ENCODE assay signal across 11 cellular contexts in the genomic region with DNA sequence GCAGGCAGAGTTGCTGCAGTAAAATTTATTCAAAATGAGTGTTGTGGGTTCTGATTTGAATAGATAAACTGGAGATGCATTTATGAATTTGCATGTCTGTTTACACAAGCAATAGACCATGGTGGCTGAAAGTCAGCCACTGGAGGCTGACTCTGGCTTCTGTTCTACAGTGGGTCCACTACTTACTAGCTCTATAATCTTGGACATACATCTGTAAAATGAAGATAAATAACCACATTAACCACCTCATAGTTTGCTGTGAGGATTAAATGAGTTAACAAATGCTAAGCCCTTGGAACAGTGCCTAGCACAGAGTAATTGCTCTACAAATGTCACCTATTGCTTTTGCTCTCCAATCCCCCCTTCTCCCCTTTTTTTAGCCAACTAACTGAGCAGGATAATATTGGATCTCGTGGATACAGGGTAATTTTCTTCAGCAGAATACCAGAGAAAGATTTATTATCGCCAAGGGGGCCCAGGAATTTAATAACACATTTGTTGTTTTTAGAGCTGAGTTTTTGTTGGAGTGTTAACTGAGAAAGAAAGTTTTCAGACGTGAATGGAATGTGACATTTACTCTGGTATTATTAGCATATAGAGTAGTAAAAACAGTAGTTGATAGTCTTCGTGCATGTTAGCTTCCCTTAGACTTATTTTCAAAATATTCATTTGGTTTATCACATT. TPM values are rescaled to one million over a fixed set of nuclear protein-coding genes. Genes with fewer than 3 reads are reported as not detected.
DNase-seq lines count a peak whose midpoint lies in the region; ATAC-seq, FAIRE-seq and TF ChIP-seq lines count a peak whose summit lies in the region.
"Had no signal": no experiment of that assay in that cellular context is flagged by ENCODE, and none has a peak within 500 bp of the region (broad histone marks: within the 10 kb centered on the region; RNA-seq: fewer than 3 reads in every experiment).

No MANE protein-coding gene starts in this region.

- no peak overlapping the region for H3K27ac Mint-ChIP-seq in glutamatergic neuron (ENCODE audit: unreplicated experiment)

- in situ Hi-C loops in KBM-7 (cut with MboI; ENCODE audit: low pct_unique_long_range_greater_than_20kb, low sequenced_read_pairs), result no loop called here

- peaks cover 5% of the 10 kb centered on the region for H3K36me3 Mint-ChIP-seq in glutamatergic neuron (ENCODE audit: unreplicated experiment)

- FAIRE-seq in RCC 7860 (lab: Jason Lieb, UNC), result no peak
- FAIRE-seq: H54 had no signal

- H3K36me3 ChIP-seq in GM06990 (ENCODE audit: control insufficient read depth, insufficient read depth, low read length), result no peaks in the 10 kb centered on the region

- H3K27me3 ChIP-seq in GM06990 (replicated peaks; ENCODE audit: control insufficient read depth, insufficient read depth, low read length), result no peaks in the 10 kb centered on the region; the same call in 1 of the 2 replicates

- no peak for TF ChIP-seq CTCF in GM06990 (IDR thresholded peaks at IDR 0.05; ENCODE audit: insufficient read depth, low read length, poor library complexity, severe bottlenecking)
- TF ChIP-seq CTCF in glutamatergic neuron (IDR thresholded peaks at IDR 0.05; ENCODE audit: partially characterized antibody, unreplicated experiment), result no peak

- peaks cover 9% of the 10 kb centered on the region for H3K27me3 Mint-ChIP-seq in glutamatergic neuron (ENCODE audit: unreplicated experiment)

- H3K4me3 Mint-ChIP-seq in glutamatergic neuron (ENCODE audit: unreplicated experiment), result peak overlapping the region; percentile 21

- peaks cover 2% of the 10 kb centered on the region for H3K9me3 Mint-ChIP-seq in glutamatergic neuron (ENCODE audit: unreplicated experiment)

- H3K4me3 ChIP-seq in GM06990 (replicated peaks; ENCODE audit: low read depth, low read length), result no peak overlapping the region

- no peaks in the 10 kb centered on the region for H3K4me1 Mint-ChIP-seq in glutamatergic neuron (ENCODE audit: low read depth, unreplicated experiment)

- DNase-seq in GM06990 (ENCODE audit: extremely low read depth, insufficient read length), result peak; percentile 31
- peak; percentile 26 for DNase-seq in KBM-7
- no peak for DNase-seq in glutamatergic neuron
- no peak for DNase-seq in RKO (ENCODE audit: low spot score)
- DNase-seq in RCC 7860 (ENCODE audit: low spot score), result no peak
- no peak for DNase-seq in activated gamma-delta T cell treated with Interleukin-2 at 50 U/mL for 16 hours
- DNase-seq: posterior cingulate gyrus, T-helper 9 cell had no signal

- peak; percentile 37 for ATAC-seq in GM21360 (IDR thresholded peaks at IDR 0.05; ENCODE audit: unreplicated experiment)
- ATAC-seq in HG03571 (IDR thresholded peaks at IDR 0.05; ENCODE audit: unreplicated experiment), result no peak

RNA-seq across cellular contexts. Expression of gene PM20D2, which starts 1.4 kb away (rescaled TPM):
- total RNA-seq in glutamatergic neuron (ENCODE audit: unreplicated experiment), result 0.56 TPM

RNA-seq across cellular contexts. Expression of gene SRSF12, which starts 26.6 kb away (rescaled TPM):
- total RNA-seq in glutamatergic neuron (ENCODE audit: unreplicated experiment), result 12.1 TPM

Comparison
In these comparisons a context has a peak if more than half of its experiments do, and no peak if none do; other contexts are left out.
1. DNase-seq: peak in GM06990 (single experiment) and KBM-7 (single experiment); none in glutamatergic neuron (single experiment), RKO (single experiment), RCC 7860 (single experiment) and activated gamma-delta T cell treated with Interleukin-2 at 50 U/mL for 16 hours (single experiment).